9 cellular contexts compared by ENCODE assay signal in the genomic region with DNA sequence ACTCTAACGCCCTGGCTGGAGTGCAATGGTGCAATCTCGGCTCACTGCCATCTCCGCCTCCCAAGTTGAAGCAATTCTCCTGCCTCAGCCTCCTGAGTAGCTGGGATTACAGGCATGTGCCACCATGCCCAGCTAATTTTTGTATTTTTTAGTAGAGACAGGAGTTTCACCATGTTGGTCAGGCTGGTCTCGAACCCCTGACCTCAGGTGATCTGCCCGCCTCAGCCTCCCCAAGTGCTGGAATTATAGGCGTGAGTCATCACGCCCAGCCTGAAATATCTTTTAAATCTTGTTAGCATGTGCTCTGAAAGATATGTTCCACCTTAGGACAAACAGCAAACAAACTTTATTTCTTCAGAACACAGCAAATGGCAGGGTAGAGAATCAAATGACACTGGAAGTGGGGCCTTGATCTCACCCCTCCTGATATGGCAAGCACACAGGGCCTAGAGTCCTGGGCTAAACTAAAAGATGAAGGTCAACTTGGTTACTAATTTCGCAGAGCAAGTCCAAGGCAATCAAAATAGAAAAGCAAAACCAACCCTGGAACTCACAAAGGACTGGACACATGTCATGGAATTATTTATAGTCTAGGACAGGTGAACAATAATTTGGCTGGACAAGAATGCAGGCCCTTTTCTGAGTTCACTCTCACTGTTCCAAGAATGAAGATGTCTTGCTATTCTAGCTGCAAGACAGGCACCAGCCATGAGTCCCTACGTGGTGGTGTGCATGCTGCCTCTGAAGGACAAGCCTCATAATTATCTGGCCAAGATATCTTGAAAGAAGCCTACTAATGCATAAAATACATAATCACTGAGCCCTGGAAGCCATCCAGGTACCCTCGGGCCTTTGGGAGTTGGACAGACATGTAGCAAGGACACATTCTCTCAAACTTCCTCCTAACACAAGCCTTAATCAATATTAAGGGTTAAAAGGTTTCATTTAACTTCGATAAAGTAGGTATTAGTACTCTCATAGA. TPM values are rescaled to one million over a fixed set of nuclear protein-coding genes. Genes with fewer than 3 reads are reported as not detected.
DNase-seq lines count a peak whose midpoint lies in the region; ATAC-seq and TF ChIP-seq lines count a peak whose summit lies in the region.
"Had no signal": no experiment of that assay in that cellular context is flagged by ENCODE, and none has a peak within 500 bp of the region (broad histone marks: within the 10 kb centered on the region; RNA-seq: fewer than 3 reads in every experiment).

No MANE protein-coding gene starts in this region.

- H3K9me2 ChIP-seq in SK-N-SH = no peaks in the 10 kb centered on the region

- no peak for TF ChIP-seq CTCF in SK-N-SH (IDR thresholded peaks at IDR 0.05)

- H3K4me1 ChIP-seq in SK-N-SH (ENCODE audit: control insufficient read depth in 1 of 2, insufficient read depth in 2 of 2, low read depth in 1 of 2, low read length in 1 of 2) (peaks cover 25 to 55% of the 10 kb centered on the region in 2 experiments; a peak in 3 of 4 replicates), right cardiac atrium (ENCODE audit: control insufficient read depth, insufficient read depth, low read length) (peaks cover 23% of the 10 kb centered on the region), stomach smooth muscle (ENCODE audit: control insufficient read depth, insufficient read depth, low read length) (peaks cover 23% of the 10 kb centered on the region)

- H3K27ac ChIP-seq in SK-N-SH (ENCODE audit: low read depth in 2 of 2, low read length in 1 of 2) (peak overlapping the region in 1 of 2 experiments; percentile 42; a peak in 2 of 4 replicates), right cardiac atrium (ENCODE audit: low read length) (peak overlapping the region; percentile 70), stomach smooth muscle (ENCODE audit: low read length) (peak overlapping the region; percentile 13)

- H3K36me3 Mint-ChIP-seq in activated CD4-positive, alpha-beta memory T cell treated with anti-CD3 and anti-CD28 coated beads for 36 hours = peaks cover 7% of the 10 kb centered on the region

- TF ChIP-seq EP300 in SK-N-SH (IDR thresholded peaks at IDR 0.05; ENCODE audit: borderline replicate concordance in 1 of 2, low read depth in 1 of 2, low read length in 1 of 2) = no peak

- peak overlapping the region; percentile 56 for H3K4me2 ChIP-seq in SK-N-SH

- H3K9ac ChIP-seq in SK-N-SH (no peak overlapping the region), stomach smooth muscle (ENCODE audit: low read length in 2 of 2) (no peak overlapping the region)

- peaks cover 6% of the 10 kb centered on the region for H3F3A ChIP-seq in SK-N-SH (replicated peaks; ENCODE audit: insufficient read depth)

- H3K4me3 ChIP-seq in SK-N-SH (ENCODE audit: low read depth in 2 of 2, low read length in 1 of 2) (no peak overlapping the region; a peak in 1 of 4 replicates), right cardiac atrium (ENCODE audit: low read length) (no peak overlapping the region), stomach smooth muscle (ENCODE audit: low read length in 2 of 2) (no peak overlapping the region)

- H3K36me3 ChIP-seq in SK-N-SH (replicated peaks in 1 of 2; ENCODE audit: control insufficient read depth in 1 of 2, insufficient read depth in 2 of 2, low read length in 1 of 2) (no peaks in the 10 kb centered on the region), stomach smooth muscle (ENCODE audit: control insufficient read depth in 2 of 2, insufficient read depth in 2 of 2, low read length in 2 of 2) (peaks cover 0 to 2% of the 10 kb centered on the region in 2 donors)

- H3K4me3 Mint-ChIP-seq in activated CD4-positive, alpha-beta memory T cell treated with anti-CD3 and anti-CD28 coated beads for 36 hours = no peak overlapping the region

- POLR2A ChIA-PET in SK-N-SH (lab: Yijun Ruan, JAX) = no interaction called here
- POLR2A ChIA-PET in activated CD4-positive, alpha-beta memory T cell treated with anti-CD3 and anti-CD28 coated beads for 36 hours (lab: Charles Lee) = interaction anchor here (1.1 to 2.4 kb wide), 8 partner anchors 9 to 135 kb away, joined by 3 to 37 read pairs (median 4); partner anchors contain the start of gene SLC9A8

- ATAC-seq in SK-N-SH treated with all-trans-retinoic acid at 6 μM for 48 hours = no peak; the same call in 2 of the 3 replicates
- ATAC-seq in right cardiac atrium = no peak
- no peak for ATAC-seq in HG02588 (IDR thresholded peaks at IDR 0.05; ENCODE audit: unreplicated experiment)

- H3K9me3 Mint-ChIP-seq in activated CD4-positive, alpha-beta memory T cell treated with anti-CD3 and anti-CD28 coated beads for 36 hours = no peaks in the 10 kb centered on the region

- 70% methylated on average over 11 of the region's 11 CpGs for WGBS in SK-N-SH (ENCODE audit: low lambda C conversion rate)
- WGBS in right cardiac atrium = 74% methylated on average over 11 of the region's 11 CpGs

- H3K4me1 Mint-ChIP-seq in activated CD4-positive, alpha-beta memory T cell treated with anti-CD3 and anti-CD28 coated beads for 36 hours (ENCODE audit: low read depth) = peaks cover 68% of the 10 kb centered on the region

- H4K20me1 ChIP-seq in SK-N-SH (ENCODE audit: insufficient read depth) = peaks cover 40% of the 10 kb centered on the region

- H2AFZ ChIP-seq in SK-N-SH (ENCODE audit: low read depth) = no peak overlapping the region

- H3K27me3 ChIP-seq in SK-N-SH (ENCODE audit: insufficient read depth) (no peaks in the 10 kb centered on the region), right cardiac atrium (ENCODE audit: control insufficient read depth, insufficient read depth) (no peaks in the 10 kb centered on the region), stomach smooth muscle (ENCODE audit: control insufficient read depth in 1 of 2, insufficient read depth in 2 of 2, low read length in 2 of 2) (no peaks in the 10 kb centered on the region)

- CTCF ChIA-PET in SK-N-SH (lab: Yijun Ruan, JAX) = interaction anchor here (0.9 kb wide), 1 partner anchor 15 kb away, joined by 3 read pairs; no protein-coding TSS in a partner anchor
- CTCF ChIA-PET in activated CD4-positive, alpha-beta memory T cell treated with anti-CD3 and anti-CD28 coated beads for 36 hours (lab: Charles Lee) = interaction anchor here (0.7 to 1.9 kb wide), 5 partner anchors 8 to 136 kb away, joined by 3 to 7 read pairs (median 5); no protein-coding TSS in a partner anchor

- in situ Hi-C loops in ACHN (cut with HindIII; ENCODE audit: low pct_ligation_motif_present, low pct_unique_long_range_greater_than_20kb, low sequenced_read_pairs) = no loop called here

- peaks cover 100% of the 10 kb centered on the region for H3K79me2 ChIP-seq in SK-N-SH (ENCODE audit: insufficient read depth)

- DNase-seq in SK-N-SH (no peak), right cardiac atrium (no peak), germinal center (ENCODE audit: low spot score) (no peak), ACHN (no peak)
- DNase-seq in activated CD4-positive, alpha-beta memory T cell treated with anti-CD3 and anti-CD28 coated beads for 36 hours = no peak
- DNase-seq: amygdala had no signal

- peak overlapping the region; percentile 83 for H3K27ac Mint-ChIP-seq in activated CD4-positive, alpha-beta memory T cell treated with anti-CD3 and anti-CD28 coated beads for 36 hours

- no peak for TF ChIP-seq RAD21 in SK-N-SH (IDR thresholded peaks at IDR 0.05; ENCODE audit: low read length)

- H3K9me3 ChIP-seq in SK-N-SH = no peaks in the 10 kb centered on the region
- no peaks in the 10 kb centered on the region for H3K9me3 ChIP-seq in right cardiac atrium (ENCODE audit: control insufficient read depth, low read length)
- H3K9me3 ChIP-seq in stomach smooth muscle (ENCODE audit: control insufficient read depth in 2 of 2, low read length in 2 of 2) = no peaks in the 10 kb centered on the region

- intact Hi-C loops in activated CD4-positive, alpha-beta memory T cell treated with anti-CD3 and anti-CD28 coated beads for 36 hours (cut with micrococcal nuclease) = loop anchor here (1.0 kb wide), 1 partner anchor 21 kb away; no protein-coding TSS in a partner anchor
- intact Hi-C loops in right cardiac atrium (cut with DNase I) = no loop called here

- no peaks in the 10 kb centered on the region for H3K27me3 Mint-ChIP-seq in activated CD4-positive, alpha-beta memory T cell treated with anti-CD3 and anti-CD28 coated beads for 36 hours

TF ChIP-seq in SK-N-SH, 30 proteins besides CTCF, POLR2A, EP300 and RAD21 (continues in another document):
- TF ChIP-seq TEAD4 (IDR thresholded peaks at IDR 0.05; ENCODE audit: borderline replicate concordance, insufficient read depth) = no peak
- no peak for TF ChIP-seq FOXM1 (IDR thresholded peaks at IDR 0.05; ENCODE audit: low read depth)
- TF ChIP-seq NRF1 (IDR thresholded peaks at IDR 0.05; ENCODE audit: low read depth, low read length) = no peak
- no peak for TF ChIP-seq FOSL2 (IDR thresholded peaks at IDR 0.05; ENCODE audit: borderline replicate concordance, low read depth)
- no peak for TF ChIP-seq ELF1 (IDR thresholded peaks at IDR 0.05)
- no peak for TF ChIP-seq TCF12 (IDR thresholded peaks at IDR 0.05)

TF ChIP-seq in SK-N-SH treated with all-trans-retinoic acid at 6 μM for 48 hours, 23 proteins besides CTCF, POLR2A, EP300 and RAD21 (continues in another document):
- no peak for TF ChIP-seq ESRRG (CRISPR knock-in tag; IDR thresholded peaks at IDR 0.05)
- TF ChIP-seq GLIS3 (CRISPR knock-in tag; IDR thresholded peaks at IDR 0.05) = no peak
- no peak for TF ChIP-seq OSR1 (CRISPR knock-in tag; IDR thresholded peaks at IDR 0.05)
- TF ChIP-seq TOX (CRISPR knock-in tag; IDR thresholded peaks at IDR 0.05; ENCODE audit: borderline replicate concordance) = no peak
- TF ChIP-seq ZNF565 (CRISPR knock-in tag; conservative IDR thresholded peaks at IDR 0.05; ENCODE audit: low read depth) = no peak
- TF ChIP-seq ARNTL (CRISPR knock-in tag; IDR thresholded peaks at IDR 0.05; ENCODE audit: borderline replicate concordance, low read depth) = no peak
- TF ChIP-seq, protein P1, sequence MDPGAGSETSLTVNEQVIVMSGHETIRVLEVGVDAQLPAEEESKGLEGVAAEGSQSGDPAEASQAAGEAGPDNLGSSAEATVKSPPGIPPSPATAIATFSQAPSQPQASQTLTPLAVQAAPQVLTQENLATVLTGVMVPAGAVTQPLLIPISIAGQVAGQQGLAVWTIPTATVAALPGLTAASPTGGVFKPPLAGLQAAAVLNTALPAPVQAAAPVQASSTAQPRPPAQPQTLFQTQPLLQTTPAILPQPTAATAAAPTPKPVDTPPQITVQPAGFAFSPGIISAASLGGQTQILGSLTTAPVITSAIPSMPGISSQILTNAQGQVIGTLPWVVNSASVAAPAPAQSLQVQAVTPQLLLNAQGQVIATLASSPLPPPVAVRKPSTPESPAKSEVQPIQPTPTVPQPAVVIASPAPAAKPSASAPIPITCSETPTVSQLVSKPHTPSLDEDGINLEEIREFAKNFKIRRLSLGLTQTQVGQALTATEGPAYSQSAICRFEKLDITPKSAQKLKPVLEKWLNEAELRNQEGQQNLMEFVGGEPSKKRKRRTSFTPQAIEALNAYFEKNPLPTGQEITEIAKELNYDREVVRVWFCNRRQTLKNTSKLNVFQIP (CRISPR knock-in tag; IDR thresholded peaks at IDR 0.05; ENCODE audit: borderline replicate concordance, low read depth) = no peak

RNA-seq across cellular contexts. Expression of gene B4GALT5, which starts 35.6 kb away (rescaled TPM):
- polyA plus RNA-seq in SK-N-SH (2012; rRNA removed) = 35.1 and 40.5 TPM in 2 replicates
- polyA plus RNA-seq in SK-N-SH (2012; cell fraction: cytosol; rRNA removed) = 42.3 and 44.9 TPM in 2 replicates
- 13.2 and 19.3 TPM in 2 replicates for polyA plus RNA-seq in SK-N-SH (2012; cell fraction: nucleus; rRNA removed)
- 10 to 100 TPM; 20.9 to 21.4 TPM for total RNA-seq in activated CD4-positive, alpha-beta memory T cell treated with anti-CD3 and anti-CD28 coated beads for 36 hours
- total RNA-seq in right cardiac atrium = 10 to 100 TPM; 22.6 to 33.6 (median 23.7) TPM
- polyA plus RNA-seq in right cardiac atrium = 13.8 TPM
